2 cellular contexts compared by ENCODE assay signal in genomic region chr11:1845095-1845429, GRCh38.
A peak's percentile ranks its signal among the peaks of the same experiment; 100 is the strongest.
TF ChIP-seq lines count a peak whose summit lies in the region.

No MANE protein-coding gene starts in this region.

TF ChIP-seq in HEK293, 187 proteins besides CTCF, POLR2A, EP300 and RAD21:
- TF ChIP-seq, protein P1, sequence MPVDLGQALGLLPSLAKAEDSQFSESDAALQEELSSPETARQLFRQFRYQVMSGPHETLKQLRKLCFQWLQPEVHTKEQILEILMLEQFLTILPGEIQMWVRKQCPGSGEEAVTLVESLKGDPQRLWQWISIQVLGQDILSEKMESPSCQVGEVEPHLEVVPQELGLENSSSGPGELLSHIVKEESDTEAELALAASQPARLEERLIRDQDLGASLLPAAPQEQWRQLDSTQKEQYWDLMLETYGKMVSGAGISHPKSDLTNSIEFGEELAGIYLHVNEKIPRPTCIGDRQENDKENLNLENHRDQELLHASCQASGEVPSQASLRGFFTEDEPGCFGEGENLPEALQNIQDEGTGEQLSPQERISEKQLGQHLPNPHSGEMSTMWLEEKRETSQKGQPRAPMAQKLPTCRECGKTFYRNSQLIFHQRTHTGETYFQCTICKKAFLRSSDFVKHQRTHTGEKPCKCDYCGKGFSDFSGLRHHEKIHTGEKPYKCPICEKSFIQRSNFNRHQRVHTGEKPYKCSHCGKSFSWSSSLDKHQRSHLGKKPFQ (tag by site-specific recombination; IDR thresholded peaks at IDR 0.05): no peak
- TF ChIP-seq ZNF202 (tag by site-specific recombination; IDR thresholded peaks at IDR 0.05; ENCODE audit: borderline replicate concordance) (peak; percentile 3; the same call in 1 of the 2 replicates), ZNF391 (tag by site-specific recombination; IDR thresholded peaks at IDR 0.05; ENCODE audit: borderline replicate concordance, low read depth) (no peak), GLIS2 (tag by site-specific recombination; IDR thresholded peaks at IDR 0.05) (no peak)
- TF ChIP-seq, protein P2, sequence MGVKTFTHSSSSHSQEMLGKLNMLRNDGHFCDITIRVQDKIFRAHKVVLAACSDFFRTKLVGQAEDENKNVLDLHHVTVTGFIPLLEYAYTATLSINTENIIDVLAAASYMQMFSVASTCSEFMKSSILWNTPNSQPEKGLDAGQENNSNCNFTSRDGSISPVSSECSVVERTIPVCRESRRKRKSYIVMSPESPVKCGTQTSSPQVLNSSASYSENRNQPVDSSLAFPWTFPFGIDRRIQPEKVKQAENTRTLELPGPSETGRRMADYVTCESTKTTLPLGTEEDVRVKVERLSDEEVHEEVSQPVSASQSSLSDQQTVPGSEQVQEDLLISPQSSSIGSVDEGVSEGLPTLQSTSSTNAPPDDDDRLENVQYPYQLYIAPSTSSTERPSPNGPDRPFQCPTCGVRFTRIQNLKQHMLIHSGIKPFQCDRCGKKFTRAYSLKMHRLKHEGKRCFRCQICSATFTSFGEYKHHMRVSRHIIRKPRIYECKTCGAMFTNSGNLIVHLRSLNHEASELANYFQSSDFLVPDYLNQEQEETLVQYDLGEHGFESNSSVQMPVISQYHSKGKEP (tag by site-specific recombination; IDR thresholded peaks at IDR 0.05): no peak
- TF ChIP-seq, protein P3, sequence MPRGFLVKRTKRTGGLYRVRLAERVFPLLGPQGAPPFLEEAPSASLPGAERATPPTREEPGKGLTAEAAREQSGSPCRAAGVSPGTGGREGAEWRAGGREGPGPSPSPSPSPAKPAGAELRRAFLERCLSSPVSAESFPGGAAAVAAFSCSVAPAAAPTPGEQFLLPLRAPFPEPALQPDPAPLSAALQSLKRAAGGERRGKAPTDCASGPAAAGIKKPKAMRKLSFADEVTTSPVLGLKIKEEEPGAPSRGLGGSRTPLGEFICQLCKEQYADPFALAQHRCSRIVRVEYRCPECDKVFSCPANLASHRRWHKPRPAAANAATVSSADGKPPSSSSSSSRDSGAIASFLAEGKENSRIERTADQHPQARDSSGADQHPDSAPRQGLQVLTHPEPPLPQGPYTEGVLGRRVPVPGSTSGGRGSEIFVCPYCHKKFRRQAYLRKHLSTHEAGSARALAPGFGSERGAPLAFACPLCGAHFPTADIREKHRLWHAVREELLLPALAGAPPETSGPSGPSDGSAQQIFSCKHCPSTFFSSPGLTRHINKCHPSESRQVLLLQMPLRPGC (tag by site-specific recombination; IDR thresholded peaks at IDR 0.05): no peak
- TF ChIP-seq, protein P4, sequence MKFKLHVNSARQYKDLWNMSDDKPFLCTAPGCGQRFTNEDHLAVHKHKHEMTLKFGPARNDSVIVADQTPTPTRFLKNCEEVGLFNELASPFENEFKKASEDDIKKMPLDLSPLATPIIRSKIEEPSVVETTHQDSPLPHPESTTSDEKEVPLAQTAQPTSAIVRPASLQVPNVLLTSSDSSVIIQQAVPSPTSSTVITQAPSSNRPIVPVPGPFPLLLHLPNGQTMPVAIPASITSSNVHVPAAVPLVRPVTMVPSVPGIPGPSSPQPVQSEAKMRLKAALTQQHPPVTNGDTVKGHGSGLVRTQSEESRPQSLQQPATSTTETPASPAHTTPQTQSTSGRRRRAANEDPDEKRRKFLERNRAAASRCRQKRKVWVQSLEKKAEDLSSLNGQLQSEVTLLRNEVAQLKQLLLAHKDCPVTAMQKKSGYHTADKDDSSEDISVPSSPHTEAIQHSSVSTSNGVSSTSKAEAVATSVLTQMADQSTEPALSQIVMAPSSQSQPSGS (tag by site-specific recombination; IDR thresholded peaks at IDR 0.05; ENCODE audit: low read depth): no peak
TF ChIP-seq in HEK293: peak in this region for 1.

TF ChIP-seq in K562, 482 proteins besides CTCF, POLR2A, EP300 and RAD21 (continues in another document):
- 0 out of 2 replicates have a peak, but pooled peaks have one; percentile 63 for TF ChIP-seq CC2D1A (IDR thresholded peaks at IDR 0.05)
- no peak for TF ChIP-seq ZNF224 (CRISPR knock-in tag; IDR thresholded peaks at IDR 0.05)
- TF ChIP-seq, protein P5, sequence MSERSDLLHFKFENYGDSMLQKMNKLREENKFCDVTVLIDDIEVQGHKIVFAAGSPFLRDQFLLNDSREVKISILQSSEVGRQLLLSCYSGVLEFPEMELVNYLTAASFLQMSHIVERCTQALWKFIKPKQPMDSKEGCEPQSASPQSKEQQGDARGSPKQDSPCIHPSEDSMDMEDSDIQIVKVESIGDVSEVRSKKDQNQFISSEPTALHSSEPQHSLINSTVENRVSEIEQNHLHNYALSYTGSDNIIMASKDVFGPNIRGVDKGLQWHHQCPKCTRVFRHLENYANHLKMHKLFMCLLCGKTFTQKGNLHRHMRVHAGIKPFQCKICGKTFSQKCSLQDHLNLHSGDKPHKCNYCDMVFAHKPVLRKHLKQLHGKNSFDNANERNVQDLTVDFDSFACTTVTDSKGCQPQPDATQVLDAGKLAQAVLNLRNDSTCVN (CRISPR knock-in tag; IDR thresholded peaks at IDR 0.05): 0 out of 2 replicates have a peak, but pooled peaks have one; percentile 13
- no peak for TF ChIP-seq HNRNPH1 (optimal IDR thresholded peaks at IDR 0.05; ENCODE audit: low read depth, low read length)
- peak; percentile 9 for TF ChIP-seq LARP7 (IDR thresholded peaks at IDR 0.05)
- 0 out of 2 replicates have a peak, but pooled peaks have one; percentile 27 for TF ChIP-seq SMARCE1 (IDR thresholded peaks at IDR 0.05)
- no peak for TF ChIP-seq RBBP5 (IDR thresholded peaks at IDR 0.05; ENCODE audit: borderline replicate concordance, insufficient read depth, low read length, poor library complexity, severe bottlenecking)
- TF ChIP-seq ZNF696 (CRISPR knock-in tag; conservative IDR thresholded peaks at IDR 0.05): no peak
- 0 out of 2 replicates have a peak, but pooled peaks have one; percentile 8 for TF ChIP-seq SUPT5H (IDR thresholded peaks at IDR 0.05)
- no peak for TF ChIP-seq CBFB (CRISPR knock-in tag; IDR thresholded peaks at IDR 0.05)
- TF ChIP-seq HDAC6 (IDR thresholded peaks at IDR 0.05; ENCODE audit: low read depth, low read length): no peak
- TF ChIP-seq ARID3A (IDR thresholded peaks at IDR 0.05; ENCODE audit: borderline replicate concordance, low read depth, low read length): no peak
- no peak for TF ChIP-seq ZNF407 (IDR thresholded peaks at IDR 0.05; ENCODE audit: low read depth)
- no peak for TF ChIP-seq IFI16 (CRISPR knock-in tag; IDR thresholded peaks at IDR 0.05)
- TF ChIP-seq PCBP2 (IDR thresholded peaks at IDR 0.05; ENCODE audit: low read depth, low read length, poor library complexity, severe bottlenecking): no peak
- TF ChIP-seq ZFP36 (IDR thresholded peaks at IDR 0.05; ENCODE audit: low read depth, low read length, partially characterized antibody): peak; percentile 1
- no peak for TF ChIP-seq GATAD2B (IDR thresholded peaks at IDR 0.05; ENCODE audit: borderline replicate concordance)
- no peak for TF ChIP-seq ZKSCAN8 (CRISPR knock-in tag; IDR thresholded peaks at IDR 0.05)
- TF ChIP-seq CSDE1 (IDR thresholded peaks at IDR 0.05): 0 out of 4 replicates have a peak, but pooled peaks of 1 of the 2 experiments have one; percentile 64
- TF ChIP-seq ZNF507 (tag; conservative IDR thresholded peaks at IDR 0.05): no peak
- TF ChIP-seq OTX1 (CRISPR knock-in tag; IDR thresholded peaks at IDR 0.05): no peak
- TF ChIP-seq, protein P6, sequence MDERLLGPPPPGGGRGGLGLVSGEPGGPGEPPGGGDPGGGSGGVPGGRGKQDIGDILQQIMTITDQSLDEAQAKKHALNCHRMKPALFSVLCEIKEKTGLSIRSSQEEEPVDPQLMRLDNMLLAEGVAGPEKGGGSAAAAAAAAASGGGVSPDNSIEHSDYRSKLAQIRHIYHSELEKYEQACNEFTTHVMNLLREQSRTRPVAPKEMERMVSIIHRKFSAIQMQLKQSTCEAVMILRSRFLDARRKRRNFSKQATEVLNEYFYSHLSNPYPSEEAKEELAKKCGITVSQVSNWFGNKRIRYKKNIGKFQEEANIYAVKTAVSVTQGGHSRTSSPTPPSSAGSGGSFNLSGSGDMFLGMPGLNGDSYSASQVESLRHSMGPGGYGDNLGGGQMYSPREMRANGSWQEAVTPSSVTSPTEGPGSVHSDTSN (CRISPR knock-in tag; IDR thresholded peaks at IDR 0.05; ENCODE audit: low read depth): no peak
- TF ChIP-seq, protein P6 (tag; conservative IDR thresholded peaks at IDR 0.05; ENCODE audit: low read depth): no peak
- peak; percentile 1; the same call in 1 of the 2 replicates for TF ChIP-seq BCOR (IDR thresholded peaks at IDR 0.05)
- 0 out of 2 replicates have a peak, but pooled peaks have one; percentile 0 for TF ChIP-seq ELF4 (CRISPR knock-in tag; IDR thresholded peaks at IDR 0.05)
- no peak for TF ChIP-seq PTRF (tag; IDR thresholded peaks at IDR 0.05)
- TF ChIP-seq UBTF (IDR thresholded peaks at IDR 0.05; ENCODE audit: borderline replicate concordance in 1 of 2, low read depth in 2 of 2, low read length in 2 of 2): no peak
- TF ChIP-seq PHF20 (IDR thresholded peaks at IDR 0.05; ENCODE audit: partially characterized antibody): peak; percentile 8
